ENCODE assay signal across 24 cellular contexts in genomic region chr4:183017962-183018361, GRCh38.
"Had no signal": no experiment of that assay in that cellular context is flagged by ENCODE, and none has a peak within 500 bp of the region (broad histone marks: within the 10 kb centered on the region; RNA-seq: fewer than 3 reads in every experiment).

No MANE protein-coding gene starts in this region.

- H3K9me3 ChIP-seq: MG63, Peyer's patch, SJSA1 had no signal

- H3K4me2 ChIP-seq: PC-9 had no signal

- H3K27ac ChIP-seq: PC-9, Peyer's patch, SJSA1, SK-N-MC had no signal

- H3K36me3 ChIP-seq: MG63, Peyer's patch, SJSA1 had no signal

- H3K27me3 ChIP-seq: MG63, Peyer's patch had no signal

- H2AFZ ChIP-seq: PC-9 had no signal

- H3K4me3 ChIP-seq: MG63, PC-9, Peyer's patch, SJSA1, SK-N-MC had no signal

- DNase-seq: Karpas-422, KG1, MG63, NCI-H1092, NCI-H1105 treated with DMSO at 0.1 percent for 48 hours, NCI-H1417 treated with DMSO at 0.1 percent for 48 hours, NCI-H146, NCI-H1694 treated with DMSO at 0.1 percent for 48 hours, NCI-H1930, NCI-H2081, NCI-H2171, NCI-H226, NCI-H446, NCI-H510A, NCI-H524 treated with DMSO at 0.1 percent for 48 hours, NCI-H69, OCI-M1, PC-9, Peyer's patch, Right ventricle myocardium superior, SIG-M5, T-helper 2 cell had no signal

- H3K4me1 ChIP-seq: Peyer's patch, SJSA1 had no signal
